ENCODE assay signal across 1 cellular context in genomic region chr21:35028451-35028757, GRCh38.
TF ChIP-seq lines count a peak whose summit lies in the region.

No MANE protein-coding gene starts in this region.

TF ChIP-seq in HepG2, 621 proteins besides CTCF, POLR2A, EP300 and RAD21 (continued from another document):
- TF ChIP-seq CSRNP2 (CRISPR knock-in tag; conservative IDR thresholded peaks at IDR 0.05; ENCODE audit: low read depth) (no peak), ETV6 (CRISPR knock-in tag; conservative IDR thresholded peaks at IDR 0.05) (no peak), CREM (IDR thresholded peaks at IDR 0.05) (no peak), CREM (CRISPR knock-in tag; IDR thresholded peaks at IDR 0.05) (no peak), ZNF160 (CRISPR knock-in tag; IDR thresholded peaks at IDR 0.05) (no peak), SIX4 (CRISPR knock-in tag; IDR thresholded peaks at IDR 0.05) (no peak)
- TF ChIP-seq, protein P1, sequence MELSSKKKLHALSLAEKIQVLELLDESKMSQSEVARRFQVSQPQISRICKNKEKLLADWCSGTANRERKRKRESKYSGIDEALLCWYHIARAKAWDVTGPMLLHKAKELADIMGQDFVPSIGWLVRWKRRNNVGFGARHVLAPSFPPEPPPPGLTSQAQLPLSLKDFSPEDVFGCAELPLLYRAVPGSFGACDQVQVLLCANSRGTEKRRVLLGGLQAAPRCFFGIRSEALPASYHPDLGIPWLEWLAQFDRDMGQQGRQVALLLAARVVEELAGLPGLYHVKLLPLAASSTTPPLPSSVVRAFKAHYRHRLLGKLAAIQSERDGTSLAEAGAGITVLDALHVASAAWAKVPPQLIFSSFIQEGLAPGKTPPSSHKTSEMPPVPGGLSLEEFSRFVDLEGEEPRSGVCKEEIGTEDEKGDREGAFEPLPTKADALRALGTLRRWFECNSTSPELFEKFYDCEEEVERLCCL (CRISPR knock-in tag; IDR thresholded peaks at IDR 0.05; ENCODE audit: borderline replicate concordance), result no peak
- TF ChIP-seq, protein P2, sequence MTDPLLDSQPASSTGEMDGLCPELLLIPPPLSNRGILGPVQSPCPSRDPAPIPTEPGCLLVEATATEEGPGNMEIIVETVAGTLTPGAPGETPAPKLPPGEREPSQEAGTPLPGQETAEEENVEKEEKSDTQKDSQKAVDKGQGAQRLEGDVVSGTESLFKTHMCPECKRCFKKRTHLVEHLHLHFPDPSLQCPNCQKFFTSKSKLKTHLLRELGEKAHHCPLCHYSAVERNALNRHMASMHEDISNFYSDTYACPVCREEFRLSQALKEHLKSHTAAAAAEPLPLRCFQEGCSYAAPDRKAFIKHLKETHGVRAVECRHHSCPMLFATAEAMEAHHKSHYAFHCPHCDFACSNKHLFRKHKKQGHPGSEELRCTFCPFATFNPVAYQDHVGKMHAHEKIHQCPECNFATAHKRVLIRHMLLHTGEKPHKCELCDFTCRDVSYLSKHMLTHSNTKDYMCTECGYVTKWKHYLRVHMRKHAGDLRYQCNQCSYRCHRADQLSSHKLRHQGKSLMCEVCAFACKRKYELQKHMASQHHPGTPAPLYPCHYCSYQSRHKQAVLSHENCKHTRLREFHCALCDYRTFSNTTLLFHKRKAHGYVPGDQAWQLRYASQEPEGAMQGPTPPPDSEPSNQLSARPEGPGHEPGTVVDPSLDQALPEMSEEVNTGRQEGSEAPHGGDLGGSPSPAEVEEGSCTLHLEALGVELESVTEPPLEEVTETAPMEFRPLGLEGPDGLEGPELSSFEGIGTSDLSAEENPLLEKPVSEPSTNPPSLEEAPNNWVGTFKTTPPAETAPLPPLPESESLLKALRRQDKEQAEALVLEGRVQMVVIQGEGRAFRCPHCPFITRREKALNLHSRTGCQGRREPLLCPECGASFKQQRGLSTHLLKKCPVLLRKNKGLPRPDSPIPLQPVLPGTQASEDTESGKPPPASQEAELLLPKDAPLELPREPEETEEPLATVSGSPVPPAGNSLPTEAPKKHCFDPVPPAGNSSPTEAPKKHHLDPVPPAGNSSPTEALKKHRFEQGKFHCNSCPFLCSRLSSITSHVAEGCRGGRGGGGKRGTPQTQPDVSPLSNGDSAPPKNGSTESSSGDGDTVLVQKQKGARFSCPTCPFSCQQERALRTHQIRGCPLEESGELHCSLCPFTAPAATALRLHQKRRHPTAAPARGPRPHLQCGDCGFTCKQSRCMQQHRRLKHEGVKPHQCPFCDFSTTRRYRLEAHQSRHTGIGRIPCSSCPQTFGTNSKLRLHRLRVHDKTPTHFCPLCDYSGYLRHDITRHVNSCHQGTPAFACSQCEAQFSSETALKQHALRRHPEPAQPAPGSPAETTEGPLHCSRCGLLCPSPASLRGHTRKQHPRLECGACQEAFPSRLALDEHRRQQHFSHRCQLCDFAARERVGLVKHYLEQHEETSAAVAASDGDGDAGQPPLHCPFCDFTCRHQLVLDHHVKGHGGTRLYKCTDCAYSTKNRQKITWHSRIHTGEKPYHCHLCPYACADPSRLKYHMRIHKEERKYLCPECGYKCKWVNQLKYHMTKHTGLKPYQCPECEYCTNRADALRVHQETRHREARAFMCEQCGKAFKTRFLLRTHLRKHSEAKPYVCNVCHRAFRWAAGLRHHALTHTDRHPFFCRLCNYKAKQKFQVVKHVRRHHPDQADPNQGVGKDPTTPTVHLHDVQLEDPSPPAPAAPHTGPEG (CRISPR knock-in tag; IDR thresholded peaks at IDR 0.05), result no peak
